In the genomic region with DNA sequence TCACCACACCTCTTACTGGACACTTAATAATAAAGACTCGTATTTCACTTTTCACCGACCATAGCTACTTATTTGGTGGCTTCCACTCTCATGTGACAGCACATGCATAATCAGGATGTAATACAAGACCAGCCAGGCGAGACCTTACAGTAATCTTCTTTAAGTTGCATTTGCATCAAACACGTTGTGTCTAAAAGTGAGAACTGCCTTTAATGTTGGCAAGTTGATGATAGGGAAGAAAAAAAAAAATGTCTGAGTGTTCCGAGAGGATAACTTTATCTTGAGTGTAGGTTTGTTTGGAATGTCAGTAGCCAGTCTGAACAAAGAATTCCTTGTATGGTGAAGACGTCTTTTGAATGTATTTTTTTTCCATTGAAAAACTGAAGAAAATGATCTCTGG, we compare ENCODE assay signal across 21 cellular contexts.
DNase-seq lines count a peak whose midpoint lies in the region; ATAC-seq and TF ChIP-seq lines count a peak whose summit lies in the region.
"Had no signal": no experiment of that assay in that cellular context is flagged by ENCODE, and none has a peak within 500 bp of the region (broad histone marks: within the 10 kb centered on the region; RNA-seq: fewer than 3 reads in every experiment).

No MANE protein-coding gene starts in this region.

- no peak overlapping the region for H3K23ac ChIP-seq in trophoblast cell (ENCODE audit: low read length)

- H3K36me3 Mint-ChIP-seq in activated CD8-positive, alpha-beta memory T cell treated with anti-CD3 and anti-CD28 coated beads, Interleukin-2, amount 10 ng/mL, durations not matched to agents 7 days and 5 days: no peaks in the 10 kb centered on the region
- H3K36me3 Mint-ChIP-seq: activated CD4-positive, alpha-beta memory T cell treated with anti-CD3 and anti-CD28 coated beads for 36 hours; CD4-positive, CD25-positive, alpha-beta regulatory T cell; stimulated activated naive B cell treated with anti-CD40 and anti-IgM and Interleukin-4, amounts not matched to agents 10 μg/mL and 1 μg/mL and 100 μg/mL, for 72 hours; WTC11 had no signal

- H4K8ac ChIP-seq in trophoblast cell (ENCODE audit: low read depth, low read length): no peak overlapping the region

- TF ChIP-seq CTCF in fibroblast of the aortic adventitia (IDR thresholded peaks at IDR 0.05; ENCODE audit: insufficient read depth, low read length): no peak

- H3K9ac ChIP-seq in trophoblast cell (ENCODE audit: low read length): no peak overlapping the region
- H3K9ac ChIP-seq: parathyroid adenoma had no signal

- H3K4me3 ChIP-seq in fibroblast of the aortic adventitia (ENCODE audit: low read depth, low read length) (no peak overlapping the region), trophoblast cell (ENCODE audit: low read depth, low read length) (no peak overlapping the region)
- H3K4me3 ChIP-seq: PC-9, thoracic aorta had no signal

- no CpG with 5 or more reads among the region's 6 CpGs for WGBS in trophoblast cell (ENCODE audit: extremely low coverage, insufficient coverage, insufficient read length)

- in situ Hi-C loops in SK-MEL-5 (cut with HindIII; ENCODE audit: low pct_unique_long_range_greater_than_20kb, low sequenced_read_pairs): no loop called here

- H3K36me3 ChIP-seq in trophoblast cell (ENCODE audit: control insufficient read depth in 1 of 2, insufficient read depth in 2 of 2, low read length in 2 of 2): no peaks in the 10 kb centered on the region
- H3K36me3 ChIP-seq: thoracic aorta had no signal

- H2BK12ac ChIP-seq in trophoblast cell (ENCODE audit: low read length): no peak overlapping the region

- no peaks in the 10 kb centered on the region for H3K27me3 Mint-ChIP-seq in activated CD8-positive, alpha-beta memory T cell treated with anti-CD3 and anti-CD28 coated beads, Interleukin-2, amount 10 ng/mL, durations not matched to agents 7 days and 5 days
- H3K27me3 Mint-ChIP-seq: activated CD4-positive, alpha-beta memory T cell treated with anti-CD3 and anti-CD28 coated beads for 36 hours; CD4-positive, CD25-positive, alpha-beta regulatory T cell; central memory CD8-positive, alpha-beta T cell; naive thymus-derived CD4-positive, alpha-beta T cell; stimulated activated naive B cell treated with anti-CD40 and anti-IgM and Interleukin-4, amounts not matched to agents 10 μg/mL and 1 μg/mL and 100 μg/mL, for 72 hours had no signal

- no peak overlapping the region for H4K91ac ChIP-seq in trophoblast cell (ENCODE audit: low read depth, low read length)

- H2AK5ac ChIP-seq in trophoblast cell (ENCODE audit: low read length): no peak overlapping the region

- no peaks in the 10 kb centered on the region for H3K27me3 ChIP-seq in trophoblast cell (ENCODE audit: insufficient read depth, low read length)

- DNase-seq in ELF-1 (ENCODE audit: low read depth, low spot score) (peak; percentile 5), SK-MEL-5 (ENCODE audit: low read depth, low spot score) (peak; percentile 66), fibroblast of the aortic adventitia (ENCODE audit: low read depth) (peak; percentile 28), trophoblast cell (no peak)
- no peak for DNase-seq in stimulated activated CD4-positive, alpha-beta T cell treated with anti-CD3 and anti-CD28 coated beads, Interleukin-2, amount 100 ng/mL, for 24 hours
- DNase-seq in activated CD8-positive, alpha-beta memory T cell treated with anti-CD3 and anti-CD28 coated beads, Interleukin-2, amount 10 ng/mL, durations not matched to agents 7 days and 5 days: no peak
- DNase-seq: activated CD4-positive, alpha-beta memory T cell treated with anti-CD3 and anti-CD28 coated beads for 36 hours; activated gamma-delta T cell treated with Interleukin-2 at 50 U/mL for 16 hours; activated T-cell treated with anti-CD3 and anti-CD28 coated beads for 4 hours; CD4-positive, CD25-positive, alpha-beta regulatory T cell; naive thymus-derived CD4-positive, alpha-beta T cell; NCI-H1436; PC-9; stimulated activated naive B cell treated with anti-CD40 and anti-IgM and Interleukin-4, amounts not matched to agents 10 μg/mL and 1 μg/mL and 100 μg/mL, for 72 hours had no signal

- H3K9me3 Mint-ChIP-seq in activated CD8-positive, alpha-beta memory T cell treated with anti-CD3 and anti-CD28 coated beads, Interleukin-2, amount 10 ng/mL, durations not matched to agents 7 days and 5 days (ENCODE audit: low read depth): peaks cover 4% of the 10 kb centered on the region
- H3K9me3 Mint-ChIP-seq: activated CD4-positive, alpha-beta memory T cell treated with anti-CD3 and anti-CD28 coated beads for 36 hours had no signal

- no peak overlapping the region for H2AFZ ChIP-seq in trophoblast cell (ENCODE audit: insufficient read depth, low read length, poor library complexity)
- H2AFZ ChIP-seq: parathyroid adenoma, PC-9 had no signal

- no peak overlapping the region for H3K4me3 Mint-ChIP-seq in activated CD8-positive, alpha-beta memory T cell treated with anti-CD3 and anti-CD28 coated beads, Interleukin-2, amount 10 ng/mL, durations not matched to agents 7 days and 5 days
- H3K4me3 Mint-ChIP-seq: activated CD4-positive, alpha-beta memory T cell treated with anti-CD3 and anti-CD28 coated beads for 36 hours; CD4-positive, CD25-positive, alpha-beta regulatory T cell; central memory CD8-positive, alpha-beta T cell; naive thymus-derived CD4-positive, alpha-beta T cell; stimulated activated naive B cell treated with anti-CD40 and anti-IgM and Interleukin-4, amounts not matched to agents 10 μg/mL and 1 μg/mL and 100 μg/mL, for 72 hours; T-helper 1 cell treated with Interleukin-12 subunit alpha and Interleukin-12 subunit beta and Interleukin-4 antibody, amounts not matched to agents 30 μg/mL and 1 μg/mL, for 36 hours; WTC11 had no signal

- no peak overlapping the region for H3K14ac ChIP-seq in trophoblast cell (ENCODE audit: low read length)

- no peak overlapping the region for H3K4me2 ChIP-seq in trophoblast cell (ENCODE audit: low read length)
- H3K4me2 ChIP-seq: PC-9 had no signal

- H3K27ac Mint-ChIP-seq in activated CD8-positive, alpha-beta memory T cell treated with anti-CD3 and anti-CD28 coated beads, Interleukin-2, amount 10 ng/mL, durations not matched to agents 7 days and 5 days: no peak overlapping the region
- H3K27ac Mint-ChIP-seq: activated CD4-positive, alpha-beta memory T cell treated with anti-CD3 and anti-CD28 coated beads for 36 hours; CD4-positive, CD25-positive, alpha-beta regulatory T cell; naive thymus-derived CD4-positive, alpha-beta T cell; stimulated activated naive B cell treated with anti-CD40 and anti-IgM and Interleukin-4, amounts not matched to agents 10 μg/mL and 1 μg/mL and 100 μg/mL, for 72 hours; T-helper 1 cell treated with Interleukin-12 subunit alpha and Interleukin-12 subunit beta and Interleukin-4 antibody, amounts not matched to agents 30 μg/mL and 1 μg/mL, for 36 hours; WTC11 had no signal

- no peaks in the 10 kb centered on the region for H3K79me2 ChIP-seq in trophoblast cell (ENCODE audit: control insufficient read depth, insufficient read depth, low read length, poor library complexity)
- H3K79me2 ChIP-seq: parathyroid adenoma had no signal

- no peak overlapping the region for H3K4ac ChIP-seq in trophoblast cell (ENCODE audit: low read depth, low read length)

- H3K4me1 Mint-ChIP-seq in activated CD8-positive, alpha-beta memory T cell treated with anti-CD3 and anti-CD28 coated beads, Interleukin-2, amount 10 ng/mL, durations not matched to agents 7 days and 5 days: no peaks in the 10 kb centered on the region
- H3K4me1 Mint-ChIP-seq: CD4-positive, CD25-positive, alpha-beta regulatory T cell; central memory CD8-positive, alpha-beta T cell; naive thymus-derived CD4-positive, alpha-beta T cell; stimulated activated naive B cell treated with anti-CD40 and anti-IgM and Interleukin-4, amounts not matched to agents 10 μg/mL and 1 μg/mL and 100 μg/mL, for 72 hours had no signal

- peaks cover 0 to 6% of the 10 kb centered on the region in 2 experiments for H3K4me1 ChIP-seq in trophoblast cell (ENCODE audit: control insufficient read depth in 1 of 2, insufficient read depth in 2 of 2, low read length in 2 of 2)

- no peak overlapping the region for H2BK120ac ChIP-seq in trophoblast cell (ENCODE audit: insufficient read depth, low read length, poor library complexity)

- no peaks in the 10 kb centered on the region for H3K9me3 ChIP-seq in trophoblast cell (ENCODE audit: insufficient read depth, low read depth, low read length)
- H3K9me3 ChIP-seq: thoracic aorta had no signal

- peak overlapping the region; percentile 44 for H3K27ac ChIP-seq in trophoblast cell (ENCODE audit: low read depth, low read length)
- H3K27ac ChIP-seq: parathyroid adenoma, PC-9, thoracic aorta had no signal

- H4K12ac ChIP-seq in trophoblast cell (ENCODE audit: low read depth, low read length): no peak overlapping the region

- H3K18ac ChIP-seq in trophoblast cell (ENCODE audit: low read length): no peak overlapping the region

- no peaks in the 10 kb centered on the region for H3K79me1 ChIP-seq in trophoblast cell (ENCODE audit: low read length)

- H2BK5ac ChIP-seq in trophoblast cell (ENCODE audit: low read depth, low read length, poor library complexity): no peak overlapping the region

- no peak for ATAC-seq in activated CD8-positive, alpha-beta memory T cell treated with anti-CD3 and anti-CD28 coated beads, Interleukin-2, amount 10 ng/mL, durations not matched to agents 7 days and 5 days
- no peak for ATAC-seq in GM19351 (IDR thresholded peaks at IDR 0.05; ENCODE audit: unreplicated experiment)
- ATAC-seq: HCT116; naive thymus-derived CD4-positive, alpha-beta T cell; stimulated activated naive B cell treated with anti-CD40 and anti-IgM and Interleukin-4, amounts not matched to agents 10 μg/mL and 1 μg/mL and 100 μg/mL, for 72 hours; WTC11 had no signal

- CTCF ChIA-PET in activated CD8-positive, alpha-beta memory T cell treated with anti-CD3 and anti-CD28 coated beads, Interleukin-2, amount 10 ng/mL, durations not matched to agents 7 days and 5 days (lab: Charles Lee): no interaction called here

Comparison
In these comparisons a context has a peak if more than half of its experiments do, and no peak if none do; other contexts are left out.
1. DNase-seq: peak in ELF-1 (single experiment), SK-MEL-5 (single experiment) and fibroblast of the aortic adventitia (single experiment); none in trophoblast cell (0 of 2), stimulated activated CD4-positive, alpha-beta T cell treated with anti-CD3 and anti-CD28 coated beads, Interleukin-2, amount 100 ng/mL, for 24 hours (0 of 2) and activated CD8-positive, alpha-beta memory T cell treated with anti-CD3 and anti-CD28 coated beads, Interleukin-2, amount 10 ng/mL, durations not matched to agents 7 days and 5 days (single experiment).